ENCODE assay signal across 19 cellular contexts in the genomic region with DNA sequence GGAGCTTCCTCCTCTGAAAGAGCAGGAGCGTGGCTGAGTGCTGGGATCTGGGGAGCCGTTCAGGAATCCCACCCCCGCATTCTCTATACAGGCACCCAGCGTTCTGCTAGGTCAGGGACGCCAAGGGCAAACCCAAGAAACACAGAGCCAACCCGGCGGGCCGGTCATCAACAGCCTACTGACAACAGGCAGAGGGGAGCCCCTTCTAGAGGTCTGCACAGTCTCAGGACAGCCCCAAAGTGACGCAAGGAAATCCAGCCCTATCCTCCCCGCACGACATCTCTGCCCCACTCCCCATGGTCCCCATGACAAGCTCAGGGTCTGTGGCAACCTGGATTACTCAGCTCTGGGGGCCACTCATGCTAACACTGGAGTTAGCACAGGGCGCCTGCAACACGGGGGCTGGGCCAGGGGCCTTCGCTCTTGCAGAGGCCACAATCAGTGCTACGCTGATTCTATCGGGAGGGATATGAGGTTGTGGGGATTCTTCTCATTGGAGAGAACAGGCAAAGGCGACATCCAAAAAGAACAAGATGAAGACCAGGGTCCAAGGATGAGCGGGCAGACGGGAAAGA.
"Had no signal": no experiment of that assay in that cellular context is flagged by ENCODE, and none has a peak within 500 bp of the region (broad histone marks: within the 10 kb centered on the region; RNA-seq: fewer than 3 reads in every experiment).

No MANE protein-coding gene starts in this region.

- H2AFZ ChIP-seq: parathyroid adenoma had no signal

- H3K4me3 Mint-ChIP-seq: activated CD4-positive, alpha-beta memory T cell treated with anti-CD3 and anti-CD28 coated beads, Interleukin-2, amount 10 ng/mL, durations not matched to agents 7 days and 5 days; activated CD4-positive, alpha-beta T cell treated with anti-CD3 and anti-CD28 coated beads for 36 hours; activated CD8-positive, alpha-beta memory T cell treated with anti-CD3 and anti-CD28 coated beads, Interleukin-2, amount 10 ng/mL, durations not matched to agents 7 days and 5 days; activated naive CD4-positive, alpha-beta T cell treated with anti-CD3 and anti-CD28 coated beads for 36 hours; naive B cell; T-helper 2 cell treated with Interferon-gamma antibody and Interleukin-4, amounts not matched to agents 5 μg/mL and 100 μg/mL, for 36 hours; WTC11 had no signal

- H3K27ac ChIP-seq: body of pancreas, dorsolateral prefrontal cortex, parathyroid adenoma, skin epidermis, transverse colon had no signal

- ATAC-seq: activated CD4-positive, alpha-beta T cell treated with anti-CD3 and anti-CD28 coated beads for 36 hours; activated CD8-positive, alpha-beta memory T cell treated with anti-CD3 and anti-CD28 coated beads, Interleukin-2, amount 10 ng/mL, durations not matched to agents 7 days and 5 days; left lobe of liver; mucosa of descending colon; stimulated activated naive CD8-positive, alpha-beta T cell treated with anti-CD3 and anti-CD28 coated beads, Interleukin-15, Interleukin-2, amounts not matched to agents 100 U/mL and 50 U/mL, for 24 hours; WTC11 had no signal

- H3K4me1 ChIP-seq: parathyroid adenoma, transverse colon had no signal

- H3K4me1 Mint-ChIP-seq: activated CD4-positive, alpha-beta memory T cell treated with anti-CD3 and anti-CD28 coated beads, Interleukin-2, amount 10 ng/mL, durations not matched to agents 7 days and 5 days; activated CD4-positive, alpha-beta T cell treated with anti-CD3 and anti-CD28 coated beads for 36 hours; activated CD8-positive, alpha-beta memory T cell treated with anti-CD3 and anti-CD28 coated beads, Interleukin-2, amount 10 ng/mL, durations not matched to agents 7 days and 5 days had no signal

- H3K27ac Mint-ChIP-seq: activated CD4-positive, alpha-beta memory T cell treated with anti-CD3 and anti-CD28 coated beads, Interleukin-2, amount 10 ng/mL, durations not matched to agents 7 days and 5 days; activated CD4-positive, alpha-beta T cell treated with anti-CD3 and anti-CD28 coated beads for 36 hours; activated CD8-positive, alpha-beta memory T cell treated with anti-CD3 and anti-CD28 coated beads, Interleukin-2, amount 10 ng/mL, durations not matched to agents 7 days and 5 days; activated naive CD4-positive, alpha-beta T cell treated with anti-CD3 and anti-CD28 coated beads for 36 hours; T-helper 2 cell treated with Interferon-gamma antibody and Interleukin-4, amounts not matched to agents 5 μg/mL and 100 μg/mL, for 36 hours; WTC11 had no signal

- H3K9ac ChIP-seq: parathyroid adenoma had no signal

- H3K36me3 Mint-ChIP-seq: activated CD8-positive, alpha-beta memory T cell treated with anti-CD3 and anti-CD28 coated beads, Interleukin-2, amount 10 ng/mL, durations not matched to agents 7 days and 5 days; naive B cell had no signal

- DNase-seq: activated CD4-positive, alpha-beta memory T cell treated with anti-CD3 and anti-CD28 coated beads, Interleukin-2, amount 10 ng/mL, durations not matched to agents 7 days and 5 days; activated CD4-positive, alpha-beta T cell treated with anti-CD3 and anti-CD28 coated beads for 36 hours; activated CD8-positive, alpha-beta memory T cell treated with anti-CD3 and anti-CD28 coated beads, Interleukin-2, amount 10 ng/mL, durations not matched to agents 7 days and 5 days; activated naive CD4-positive, alpha-beta T cell treated with anti-CD3 and anti-CD28 coated beads for 36 hours; body of pancreas; caudate nucleus; naive B cell; retina; stimulated activated naive CD8-positive, alpha-beta T cell treated with anti-CD3 and anti-CD28 coated beads, Interleukin-15, Interleukin-2, amounts not matched to agents 100 U/mL and 50 U/mL, for 24 hours; substantia nigra; SW 1271; transverse colon had no signal

- H3K27me3 Mint-ChIP-seq: activated CD4-positive, alpha-beta memory T cell treated with anti-CD3 and anti-CD28 coated beads, Interleukin-2, amount 10 ng/mL, durations not matched to agents 7 days and 5 days; activated CD8-positive, alpha-beta memory T cell treated with anti-CD3 and anti-CD28 coated beads, Interleukin-2, amount 10 ng/mL, durations not matched to agents 7 days and 5 days had no signal

- H3K4me3 ChIP-seq: body of pancreas, dorsolateral prefrontal cortex, mucosa of descending colon, skin epidermis, transverse colon had no signal

- H3K27me3 ChIP-seq: transverse colon had no signal

- H3K9me3 Mint-ChIP-seq: activated CD4-positive, alpha-beta memory T cell treated with anti-CD3 and anti-CD28 coated beads, Interleukin-2, amount 10 ng/mL, durations not matched to agents 7 days and 5 days; activated naive CD4-positive, alpha-beta T cell treated with anti-CD3 and anti-CD28 coated beads for 36 hours; naive B cell; T-helper 2 cell treated with Interferon-gamma antibody and Interleukin-4, amounts not matched to agents 5 μg/mL and 100 μg/mL, for 36 hours; WTC11 had no signal

- H3K79me2 ChIP-seq: parathyroid adenoma had no signal

- H3K36me3 ChIP-seq: transverse colon had no signal

- H3K9me3 ChIP-seq: body of pancreas, mucosa of descending colon, transverse colon had no signal
